Comparison of ENCODE assay signal across 17 cellular contexts in genomic region chr6:42988486-42989020, GRCh38. TPM values are rescaled to one million over a fixed set of nuclear protein-coding genes. Genes with fewer than 3 reads are reported as not detected.
DNase-seq lines count a peak whose midpoint lies in the region; ATAC-seq and TF ChIP-seq lines count a peak whose summit lies in the region.
"Had no signal": no experiment of that assay in that cellular context is flagged by ENCODE, and none has a peak within 500 bp of the region (broad histone marks: within the 10 kb centered on the region; RNA-seq: fewer than 3 reads in every experiment).

No MANE protein-coding gene starts in this region.

- H3K4me1 Mint-ChIP-seq in neural crest cell: peaks cover 40% of the 10 kb centered on the region

- peak overlapping the region; percentile 91 for H3K4me3 Mint-ChIP-seq in neural crest cell

- H3K27ac ChIP-seq in RWPE1: peak overlapping the region; percentile 15; the same call in 1 of the 2 replicates
- H3K27ac ChIP-seq: heart left ventricle, testis, WERI-Rb-1 had no signal

- H3K36me3 Mint-ChIP-seq in neural crest cell (ENCODE audit: low read depth): peaks cover under 1% of the 10 kb centered on the region

- no peaks in the 10 kb centered on the region for H3K27me3 ChIP-seq in MG63
- H3K27me3 ChIP-seq: adrenal gland, heart left ventricle, testis had no signal

- H3K27ac Mint-ChIP-seq in neural crest cell (ENCODE audit: unreplicated experiment): no peak overlapping the region

- H3K9me3 ChIP-seq in mucosa of descending colon (no peaks in the 10 kb centered on the region), MG63 (no peaks in the 10 kb centered on the region)
- H3K9me3 ChIP-seq: adrenal gland, heart left ventricle, testis had no signal

- TF ChIP-seq CTCF in RWPE1 (conservative IDR thresholded peaks at IDR 0.05; ENCODE audit: low read depth): no peak
- TF ChIP-seq CTCF in epithelial cell of esophagus (IDR thresholded peaks at IDR 0.05; ENCODE audit: insufficient read depth, low read depth, low read length, missing control alignments): no peak
- TF ChIP-seq CTCF in neural crest cell (conservative IDR thresholded peaks at IDR 0.05): no peak
- no peak for TF ChIP-seq CTCF in mucosa of descending colon (IDR thresholded peaks at IDR 0.05)

- no peaks in the 10 kb centered on the region for H3K36me3 ChIP-seq in mucosa of descending colon (ENCODE audit: low read depth)
- no peaks in the 10 kb centered on the region for H3K36me3 ChIP-seq in MG63

- POLR2A ChIA-PET in RWPE1 (lab: Yijun Ruan, JAX; ENCODE audit: low non-redundant PET): no interaction called here

- CTCF ChIA-PET in RWPE1 (lab: Yijun Ruan, JAX): no interaction called here

- intact Hi-C loops in mucosa of descending colon (cut with DNase I, micrococcal nuclease): no loop called here

- DNase-seq in EH (ENCODE audit: low read depth) (peak; percentile 34), RWPE1 (ENCODE audit: low spot score) (no peak), epithelial cell of esophagus (ENCODE audit: low read depth) (peak; percentile 59), neural crest cell (ENCODE audit: low read depth, low spot score) (no peak), mucosa of descending colon (no peak), MG63 (no peak), COR-L47 (lab: John Stamatoyannopoulos, UW) (no peak)
- DNase-seq: adrenal gland, DMS53, kidney, NCI-H187 treated with DMSO at 0.1 percent for 48 hours, NCI-H524, testis, WERI-Rb-1 had no signal

- peaks cover 27% of the 10 kb centered on the region for H3K4me1 ChIP-seq in mucosa of descending colon (ENCODE audit: low read depth)

- ATAC-seq in mucosa of descending colon (no peak), GM19397 (IDR thresholded peaks at IDR 0.05; ENCODE audit: unreplicated experiment) (no peak)
- ATAC-seq: heart left ventricle, HepG2 had no signal

- H3K9me3 Mint-ChIP-seq in neural crest cell: no peaks in the 10 kb centered on the region

- no peaks in the 10 kb centered on the region for H3K27me3 Mint-ChIP-seq in neural crest cell (ENCODE audit: low read depth)

- H3K4me3 ChIP-seq in epithelial cell of esophagus (ENCODE audit: low read length) (no peak overlapping the region), mucosa of descending colon (no peak overlapping the region), MG63 (no peak overlapping the region)
- H3K4me3 ChIP-seq: adrenal gland, heart left ventricle, testis had no signal

RNA-seq across cellular contexts. Expression of gene PPP2R5D, which starts 4.2 kb away (rescaled TPM):
- total RNA-seq in neural crest cell: 67.5 and 67.6 TPM in 2 replicates
- 10 to 100 TPM; 35.9 to 45.0 (median 38.8) TPM for total RNA-seq in mucosa of descending colon
- total RNA-seq in MG63 (2014; rRNA removed; shearing (Covaris generic); ENCODE audit: low replicate concordance): 27.4 and 37.3 TPM in 2 replicates

RNA-seq across cellular contexts. Expression of gene PEX6, which starts 9.6 kb away (rescaled TPM):
- total RNA-seq in neural crest cell: 21.7 and 22.5 TPM in 2 replicates
- total RNA-seq in mucosa of descending colon: 10 to 100 TPM; 14.3 to 38.6 (median 20.6) TPM
- 17.7 and 33.5 TPM in 2 replicates for total RNA-seq in MG63 (2014; rRNA removed; shearing (Covaris generic); ENCODE audit: low replicate concordance)

RNA-seq across cellular contexts. Expression of gene MEA1, which starts 25.2 kb away (rescaled TPM):
- total RNA-seq in neural crest cell: 94.7 and 102 TPM in 2 replicates
- total RNA-seq in mucosa of descending colon: 10 to 100 TPM; 38.0 to 47.4 (median 39.1) TPM
- 62.9 and 75.6 TPM in 2 replicates for total RNA-seq in MG63 (2014; rRNA removed; shearing (Covaris generic); ENCODE audit: low replicate concordance)

RNA-seq across cellular contexts. Expression of gene KLHDC3, which starts 25.5 kb away (rescaled TPM):
- total RNA-seq in neural crest cell (105 and 109 TPM in 2 replicates), mucosa of descending colon (10 to 100 TPM; 53.4 to 84.1 (median 57.3) TPM)
- total RNA-seq in MG63 (2014; rRNA removed; shearing (Covaris generic); ENCODE audit: low replicate concordance): 34.4 and 51.7 TPM in 2 replicates

RNA-seq across cellular contexts. Expression of gene GNMT, which starts 28.0 kb away (rescaled TPM):
- total RNA-seq in neural crest cell (1.5 and 1.8 TPM in 2 replicates), mucosa of descending colon (under 1 TPM in 2 of 3 donors, not detected in 1; 0.75 to 0.76 TPM)
- not detected in 2 replicates for total RNA-seq in MG63 (2014; rRNA removed; shearing (Covaris generic); ENCODE audit: low replicate concordance)

Comparison
In these comparisons a context has a peak if more than half of its experiments do, and no peak if none do; other contexts are left out.
1. DNase-seq: peak in EH (single experiment) and epithelial cell of esophagus (single experiment); none in RWPE1 (single experiment), neural crest cell (single experiment), mucosa of descending colon (0 of 3), MG63 (single experiment) and COR-L47 (single experiment).